9 cellular contexts compared by ENCODE assay signal in genomic region chr5:133421394-133421793, GRCh38.
DNase-seq lines count a peak whose midpoint lies in the region; ATAC-seq and TF ChIP-seq lines count a peak whose summit lies in the region.
"Had no signal": no experiment of that assay in that cellular context is flagged by ENCODE, and none has a peak within 500 bp of the region (broad histone marks: within the 10 kb centered on the region; RNA-seq: fewer than 3 reads in every experiment).

No MANE protein-coding gene starts in this region.

- ATAC-seq in GM18861 (IDR thresholded peaks at IDR 0.05; ENCODE audit: unreplicated experiment): no peak

- peak; percentile 30; the same call in 1 of the 2 replicates for TF ChIP-seq CTCF in LNCAP (IDR thresholded peaks at IDR 0.05)
- TF ChIP-seq CTCF in cardiac fibroblast (IDR thresholded peaks at IDR 0.05; ENCODE audit: low read depth, low read length): peak; percentile 14
- peak; percentile 54 for TF ChIP-seq CTCF in retinal pigment epithelial cell (conservative IDR thresholded peaks at IDR 0.05; ENCODE audit: low read depth, low read length)

- peak; percentile 62 for DNase-seq in activated CD8-positive, alpha-beta memory T cell treated with anti-CD3 and anti-CD28 coated beads for 24 hours
- DNase-seq in activated CD8-positive, alpha-beta memory T cell treated with anti-CD3 and anti-CD28 coated beads, Interleukin-2, amount 50 U/mL, for 4 hours: no peak
- peak; percentile 14 to 18 for DNase-seq in cardiac fibroblast (ENCODE audit: low read depth in 2 of 2)
- DNase-seq in retinal pigment epithelial cell (ENCODE audit: low read depth): no peak
- DNase-seq in globus pallidus (ENCODE audit: low spot score): no peak
- no peak for DNase-seq in GM19238 (ENCODE audit: insufficient read length, low spot score)
- DNase-seq: right cardiac atrium had no signal

- H3K4me3 ChIP-seq in cardiac fibroblast (replicated peaks in 1 of 2; ENCODE audit: low read depth in 2 of 2, low read length in 2 of 2) (no peak overlapping the region), retinal pigment epithelial cell (ENCODE audit: low read length) (no peak overlapping the region)

Comparison
In these comparisons a context has a peak if more than half of its experiments do, and no peak if none do; other contexts are left out.
1. DNase-seq: peak in activated CD8-positive, alpha-beta memory T cell treated with anti-CD3 and anti-CD28 coated beads for 24 hours (single experiment) and cardiac fibroblast (2 of 2); none in activated CD8-positive, alpha-beta memory T cell treated with anti-CD3 and anti-CD28 coated beads, Interleukin-2, amount 50 U/mL, for 4 hours (single experiment), retinal pigment epithelial cell (single experiment), globus pallidus (single experiment) and GM19238 (single experiment).
2. Peak in every context shown above with its lines, with median percentiles within 50 percentile points of each other: CTCF ChIP-seq.